8 cellular contexts compared by ENCODE assay signal in genomic region chr7:1567893-1568292, GRCh38.
DNase-seq lines count a peak whose midpoint lies in the region; ATAC-seq and TF ChIP-seq lines count a peak whose summit lies in the region.

No MANE protein-coding gene starts in this region.

- H3K4me3 ChIP-seq in HUES6 (ENCODE audit: low read depth, low read length) (peak overlapping the region; percentile 28; the same call in 1 of the 2 replicates), astrocyte of the spinal cord (ENCODE audit: low read depth, low read length) (no peak overlapping the region), muscle layer of duodenum (ENCODE audit: low read depth in 1 of 2, low read length in 2 of 2) (no peak overlapping the region)

- H3K36me3 ChIP-seq in HUES6 (ENCODE audit: control insufficient read depth, insufficient read depth, low read length) (no peaks in the 10 kb centered on the region), muscle layer of duodenum (ENCODE audit: control insufficient read depth in 1 of 2, insufficient read depth in 2 of 2, low read length in 2 of 2) (peaks cover 0 to 16% of the 10 kb centered on the region in 2 donors)

- peak overlapping the region; percentile 86; the same call in 1 of the 2 replicates for H3K27ac ChIP-seq in HUES6 (ENCODE audit: low read depth, low read length)
- H3K27ac ChIP-seq in muscle layer of duodenum (ENCODE audit: low read length), result peak overlapping the region; percentile 80

- H3K9me3 ChIP-seq in HUES6 (ENCODE audit: control insufficient read depth, insufficient read depth, low read depth, low read length) (no peaks in the 10 kb centered on the region), muscle layer of duodenum (ENCODE audit: control insufficient read depth in 1 of 2, low read length in 2 of 2) (no peaks in the 10 kb centered on the region)

- DNase-seq in Ammon's horn (ENCODE audit: low spot score) (peak; percentile 18), astrocyte of the spinal cord (ENCODE audit: low read depth, low spot score) (peak; percentile 90), hepatic stellate cell (ENCODE audit: low spot score) (no peak), NCI-H2029 treated with DMSO at 0.1 percent for 48 hours (lab: John Stamatoyannopoulos, UW) (no peak)

- in situ Hi-C loops in astrocyte of the spinal cord (cut with HindIII; ENCODE audit: low sequenced_read_pairs), result no loop called here

- H3K4me1 ChIP-seq in HUES6 (ENCODE audit: control insufficient read depth, insufficient read depth, low read length) (peaks cover 22% of the 10 kb centered on the region), muscle layer of duodenum (ENCODE audit: control insufficient read depth in 1 of 2, insufficient read depth in 2 of 2, low read length in 2 of 2) (peaks cover 0 to 25% of the 10 kb centered on the region in 2 donors)

- H3K9ac ChIP-seq in HUES6 (ENCODE audit: low read length), result peak overlapping the region; percentile 84

- no peak for ATAC-seq in HG03039 (IDR thresholded peaks at IDR 0.05; ENCODE audit: unreplicated experiment)
- ATAC-seq in GM18498 (IDR thresholded peaks at IDR 0.05; ENCODE audit: unreplicated experiment), result no peak

- H3K27me3 ChIP-seq in HUES6 (ENCODE audit: control insufficient read depth, insufficient read depth, low read length), result no peaks in the 10 kb centered on the region
- no peaks in the 10 kb centered on the region for H3K27me3 ChIP-seq in muscle layer of duodenum (ENCODE audit: low read depth, low read length)

- no peak for TF ChIP-seq CTCF in astrocyte of the spinal cord (IDR thresholded peaks at IDR 0.05; ENCODE audit: low read depth, low read length)

Comparison
In these comparisons a context has a peak if more than half of its experiments do, and no peak if none do; other contexts are left out.
1. DNase-seq: peak in Ammon's horn (single experiment) and astrocyte of the spinal cord (single experiment); none in hepatic stellate cell (single experiment) and NCI-H2029 treated with DMSO at 0.1 percent for 48 hours (single experiment).